In genomic region chr10:86960003-86960862, GRCh38 we compare ENCODE assay signal across 8 cellular contexts. TPM values are rescaled to one million over a fixed set of nuclear protein-coding genes. Genes with fewer than 3 reads are reported as not detected.
A peak's percentile ranks its signal among the peaks of the same experiment; 100 is the strongest.
DNase-seq lines count a peak whose midpoint lies in the region; ATAC-seq, FAIRE-seq and TF ChIP-seq lines count a peak whose summit lies in the region.

No MANE protein-coding gene starts in this region.

- no peaks in the 10 kb centered on the region for H3K36me3 ChIP-seq in SU-DHL-6 (ENCODE audit: low read length)

- H3K4me3 Mint-ChIP-seq in naive thymus-derived CD8-positive, alpha-beta T cell = no peak overlapping the region

- H3K9ac ChIP-seq in SU-DHL-6 (ENCODE audit: low read length) = no peak overlapping the region

- H2AFZ ChIP-seq in SU-DHL-6 (ENCODE audit: low read depth, low read length, severe bottlenecking) = no peak overlapping the region

- no peaks in the 10 kb centered on the region for H3K27me3 ChIP-seq in SU-DHL-6 (ENCODE audit: low read length)

- H3K27ac Mint-ChIP-seq in naive thymus-derived CD8-positive, alpha-beta T cell = no peak overlapping the region

- ATAC-seq in GM19324 (IDR thresholded peaks at IDR 0.05; ENCODE audit: low FRiP score, unreplicated experiment) (peak; percentile 36), HG03460 (IDR thresholded peaks at IDR 0.05; ENCODE audit: unreplicated experiment) (peak; percentile 63)
- peak; percentile 60 to 63 for ATAC-seq in naive thymus-derived CD8-positive, alpha-beta T cell

- H3K36me3 Mint-ChIP-seq in naive thymus-derived CD8-positive, alpha-beta T cell = no peaks in the 10 kb centered on the region

- no peak for FAIRE-seq in D721Med (lab: Jason Lieb, UNC)

- no peak overlapping the region for H3K4me2 ChIP-seq in SU-DHL-6 (ENCODE audit: low read depth, low read length, poor library complexity, severe bottlenecking)

- peaks cover 0 to 6% (median under 1%) of the 10 kb centered on the region in 4 donors for H3K4me1 Mint-ChIP-seq in naive thymus-derived CD8-positive, alpha-beta T cell

- H3K9me2 ChIP-seq in SU-DHL-6 (replicated peaks; ENCODE audit: insufficient read depth, low read length) = no peaks in the 10 kb centered on the region

- no peaks in the 10 kb centered on the region for H3K9me3 Mint-ChIP-seq in naive thymus-derived CD8-positive, alpha-beta T cell

- H3K9me3 ChIP-seq in SU-DHL-6 (ENCODE audit: insufficient read depth, low read length) = no peaks in the 10 kb centered on the region

- no peak overlapping the region for H3K4me3 ChIP-seq in SU-DHL-6 (ENCODE audit: insufficient read depth, low read length, poor library complexity, severe bottlenecking)
- no peak overlapping the region for H3K4me3 ChIP-seq in epithelial cell of esophagus (ENCODE audit: low read length)

- peak; percentile 75 for TF ChIP-seq CTCF in D721Med (IDR thresholded peaks at IDR 0.05; ENCODE audit: insufficient read depth, missing control alignments)
- TF ChIP-seq CTCF in SU-DHL-6 (IDR thresholded peaks at IDR 0.05; ENCODE audit: insufficient read depth, low read length, poor library complexity, severe bottlenecking) = peak; percentile 70
- TF ChIP-seq CTCF in epithelial cell of esophagus (IDR thresholded peaks at IDR 0.05; ENCODE audit: insufficient read depth, low read depth, low read length, missing control alignments) = peak; percentile 86

- H3F3A ChIP-seq in SU-DHL-6 (ENCODE audit: insufficient read depth) = no peaks in the 10 kb centered on the region

- H4K20me1 ChIP-seq in SU-DHL-6 (ENCODE audit: low read depth, low read length) = no peaks in the 10 kb centered on the region

- H3K27me3 Mint-ChIP-seq in naive thymus-derived CD8-positive, alpha-beta T cell = no peaks in the 10 kb centered on the region

- POLR2A ChIA-PET in naive thymus-derived CD8-positive, alpha-beta T cell (lab: Charles Lee) = interaction anchor here (0.9 to 1.4 kb wide), 2 partner anchors 8 to 10 kb away, joined by 3 to 6 read pairs; partner anchors contain the start of gene ADIRF

- H3K79me2 ChIP-seq in SU-DHL-6 (ENCODE audit: insufficient read depth, low read length) = no peaks in the 10 kb centered on the region

- no peak overlapping the region for H3K27ac ChIP-seq in SU-DHL-6 (ENCODE audit: low read depth, low read length)

- DNase-seq in D721Med (ENCODE audit: insufficient read length, low spot score) = peak; percentile 65
- DNase-seq in epithelial cell of esophagus (ENCODE audit: low read depth) = peak; percentile 76
- DNase-seq in naive thymus-derived CD8-positive, alpha-beta T cell = peak in 2 of 10 donors; percentile 25 to 35
- no peak for DNase-seq in NCI-H2107 treated with DMSO at 0.1 percent for 48 hours (lab: John Stamatoyannopoulos, UW; ENCODE audit: unreplicated experiment)
- no peak for DNase-seq in NCI-H345 treated with DMSO at 0.1 percent for 48 hours (lab: John Stamatoyannopoulos, UW; ENCODE audit: unreplicated experiment)

RNA-seq across cellular contexts. Expression of gene SNCG, which starts 1.8 kb away (rescaled TPM):
- under 1 TPM in 1 of 2 experiments, not detected in 1; 0.58 TPM for total RNA-seq in naive thymus-derived CD8-positive, alpha-beta T cell
- not detected for polyA plus RNA-seq in naive thymus-derived CD8-positive, alpha-beta T cell

RNA-seq across cellular contexts. Expression of gene MMRN2, which starts 2.8 kb away (rescaled TPM):
- total RNA-seq in naive thymus-derived CD8-positive, alpha-beta T cell = 1 to 10 TPM in 1 of 2 experiments, not detected in 1; 1.2 TPM
- polyA plus RNA-seq in naive thymus-derived CD8-positive, alpha-beta T cell = under 1 TPM in 2 of 3 donors, not detected in 1; 0.11 to 0.74 TPM

RNA-seq across cellular contexts. Expression of gene ADIRF, which starts 8.0 kb away (rescaled TPM):
- total RNA-seq in naive thymus-derived CD8-positive, alpha-beta T cell = not detected
- not detected for polyA plus RNA-seq in naive thymus-derived CD8-positive, alpha-beta T cell

RNA-seq across cellular contexts. Expression of gene FAM25A, which starts 59.9 kb away (rescaled TPM):
- not detected for total RNA-seq in naive thymus-derived CD8-positive, alpha-beta T cell
- not detected for polyA plus RNA-seq in naive thymus-derived CD8-positive, alpha-beta T cell

Comparison
In these comparisons a context has a peak if more than half of its experiments do, and no peak if none do; other contexts are left out.
1. DNase-seq: peak in D721Med (single experiment) and epithelial cell of esophagus (single experiment); none in NCI-H2107 treated with DMSO at 0.1 percent for 48 hours (single experiment) and NCI-H345 treated with DMSO at 0.1 percent for 48 hours (single experiment).
2. Peak in every context shown above with its lines, with median percentiles within 50 percentile points of each other: CTCF ChIP-seq and ATAC-seq.